In the genomic region with DNA sequence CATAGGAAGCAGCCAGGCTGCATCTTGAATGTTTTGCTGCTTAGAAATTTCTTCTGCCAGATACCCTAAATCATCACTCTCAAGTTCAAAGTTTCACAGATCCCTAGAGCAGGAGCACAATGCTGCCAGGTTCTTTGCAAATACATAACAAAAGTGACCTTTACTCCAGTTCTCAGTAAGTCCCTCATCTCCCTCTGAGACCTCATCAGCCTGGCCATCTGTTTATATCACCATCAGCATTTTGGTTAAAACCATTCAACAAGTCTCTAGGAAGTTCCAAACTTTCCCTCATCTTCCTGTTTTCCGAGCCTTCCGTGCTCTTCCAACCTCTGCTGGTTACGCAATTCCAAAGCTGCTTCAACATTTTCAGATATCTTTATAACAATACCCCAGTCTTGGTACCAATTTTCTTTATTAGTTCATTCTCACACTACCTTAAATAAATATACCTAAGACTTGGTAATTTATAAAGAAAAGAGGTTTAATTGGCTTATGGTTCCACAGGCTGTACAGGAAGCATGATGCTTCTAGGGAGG, we compare ENCODE assay signal across 3 cellular contexts.
TF ChIP-seq lines count a peak whose summit lies in the region.
"Not testable (repeated sequence)": the region's sequence is repeated elsewhere in the genome, so short reads cannot be mapped to it uniquely, and the experiment has no call there.

No MANE protein-coding gene starts in this region.

TF ChIP-seq in Ishikawa, 13 proteins besides CTCF, POLR2A, EP300 and RAD21:
- TF ChIP-seq CEBPB (IDR thresholded peaks at IDR 0.05) = 0 out of 2 replicates have a peak, but pooled peaks have one; percentile 14

TF ChIP-seq in K562, 482 proteins besides CTCF, POLR2A, EP300 and RAD21:
- TF ChIP-seq CEBPB (tag; IDR thresholded peaks at IDR 0.05) (peak; percentile 61), CEBPG (tag; conservative IDR thresholded peaks at IDR 0.05 in 1 of 2, IDR thresholded peaks at IDR 0.05 in 1 of 2) (peak in 1 of 2 experiments; percentile 63; a peak in 1 of 4 replicates)
- not testable (repeated sequence) for TF ChIP-seq CEBPG (CRISPR knock-in tag; IDR thresholded peaks at IDR 0.05)

TF ChIP-seq in HepG2, 621 proteins besides CTCF, POLR2A, EP300 and RAD21:
- peak; percentile 64; the same call in 1 of the 2 replicates for TF ChIP-seq PPARG (CRISPR knock-in tag; conservative IDR thresholded peaks at IDR 0.05)
- TF ChIP-seq CEBPG (CRISPR knock-in tag; IDR thresholded peaks at IDR 0.05) = peak; percentile 56; the same call in 1 of the 2 replicates
- TF ChIP-seq CEBPB (IDR thresholded peaks at IDR 0.05; ENCODE audit: borderline replicate concordance, low read depth, low read length) = peak; percentile 68; the same call in 1 of the 2 replicates
- TF ChIP-seq RXRB (CRISPR knock-in tag; IDR thresholded peaks at IDR 0.05; ENCODE audit: borderline replicate concordance) = 0 out of 2 replicates have a peak, but pooled peaks have one; percentile 28
